In the genomic region with DNA sequence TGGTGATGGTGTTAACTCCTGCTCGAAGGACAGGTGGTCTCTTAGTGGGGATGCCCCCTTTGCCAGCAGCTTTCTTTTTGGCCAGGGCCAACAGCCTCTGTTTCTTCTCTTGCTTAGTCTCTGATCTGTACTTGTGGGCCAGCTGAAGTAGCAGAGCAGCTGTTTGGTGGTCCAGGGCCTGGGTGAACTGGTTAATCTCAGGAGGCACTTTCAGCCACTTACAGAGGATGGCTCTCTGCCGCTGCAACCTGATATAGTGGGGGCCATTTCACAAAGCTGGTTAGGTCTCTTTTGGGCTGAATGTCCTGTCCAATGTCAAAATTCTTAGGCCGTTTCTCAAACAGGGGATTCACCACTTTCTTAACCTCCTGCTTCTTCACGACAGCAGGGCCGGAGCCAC, we compare ENCODE assay signal across 33 cellular contexts.
"Had no signal": no experiment of that assay in that cellular context is flagged by ENCODE, and none has a peak within 500 bp of the region (broad histone marks: within the 10 kb centered on the region; RNA-seq: fewer than 3 reads in every experiment).

No MANE protein-coding gene starts in this region.

- H3K4me3 ChIP-seq: MG63, PC-9, SJSA1, SK-N-MC had no signal

- H3K27ac ChIP-seq: PC-9, RWPE1, SJSA1, SK-N-MC had no signal

- H3K4me2 ChIP-seq: PC-9 had no signal

- H3K27me3 ChIP-seq: MG63, SJSA1 had no signal

- DNase-seq: Kasumi-1, KG1, MG63, NCI-H1048, NCI-H1092 treated with DMSO at 0.1 percent for 48 hours, NCI-H1105 treated with DMSO at 0.1 percent for 48 hours, NCI-H1417, NCI-H1436, NCI-H146, NCI-H1694, NCI-H187, NCI-H1930, NCI-H2029 treated with DMSO at 0.1 percent for 48 hours, NCI-H2081 treated with DMSO at 0.1 percent for 48 hours, NCI-H2107, NCI-H2171, NCI-H226, NCI-H446 treated with DMSO at 0.1 percent for 48 hours, NCI-H510A, NCI-H526, NCI-H69, NCI-H748 treated with DMSO at 0.1 percent for 48 hours, NCI-H82, PC-9, SHP77, SIG-M5, T-cell had no signal

- H3K9me3 ChIP-seq: MG63, SJSA1 had no signal

- H2AFZ ChIP-seq: PC-9 had no signal

- H3K36me3 ChIP-seq: MG63, SJSA1 had no signal

- ATAC-seq: Panc1, Right ventricle myocardium inferior, SK-N-SH treated with all-trans-retinoic acid at 6 μM for 48 hours, T-cell had no signal

- H3K4me1 ChIP-seq: SJSA1 had no signal
